Comparison of ENCODE assay signal across 8 cellular contexts in genomic region chr13:30739646-30740642, GRCh38. TPM values are rescaled to one million over a fixed set of nuclear protein-coding genes. Genes with fewer than 3 reads are reported as not detected.
A peak's percentile ranks its signal among the peaks of the same experiment; 100 is the strongest.
DNase-seq lines count a peak whose midpoint lies in the region; ATAC-seq and TF ChIP-seq lines count a peak whose summit lies in the region.

No MANE protein-coding gene starts in this region.

- H3K27ac Mint-ChIP-seq in activated naive CD8-positive, alpha-beta T cell treated with anti-CD3 and anti-CD28 coated beads, Interleukin-2, amount 50 U/mL, for 24 hours: peak overlapping the region; percentile 83

- no peak for TF ChIP-seq EP300 in suprapubic skin (IDR thresholded peaks at IDR 0.05)

- peaks cover 3% of the 10 kb centered on the region for H3K27me3 Mint-ChIP-seq in activated naive CD8-positive, alpha-beta T cell treated with anti-CD3 and anti-CD28 coated beads, Interleukin-2, amount 50 U/mL, for 24 hours

- H3K4me1 Mint-ChIP-seq in activated naive CD8-positive, alpha-beta T cell treated with anti-CD3 and anti-CD28 coated beads, Interleukin-2, amount 50 U/mL, for 24 hours: peaks cover 86% of the 10 kb centered on the region

- DNase-seq in activated naive CD8-positive, alpha-beta T cell treated with anti-CD3 and anti-CD28 coated beads, Interleukin-2, amount 50 U/mL, for 24 hours: peak; percentile 52
- DNase-seq in myocyte (ENCODE audit: low read depth): peak; percentile 53
- DNase-seq in suprapubic skin (ENCODE audit: low spot score in 2 of 2): peak in 1 of 2 donors; percentile 44
- DNase-seq in Ammon's horn (ENCODE audit: low spot score): no peak
- no peak for DNase-seq in NCI-H2196 treated with DMSO at 0.1 percent for 48 hours (lab: John Stamatoyannopoulos, UW; ENCODE audit: unreplicated experiment)

- H3K4me1 ChIP-seq in suprapubic skin: peaks cover 30% of the 10 kb centered on the region

- H3K36me3 ChIP-seq in suprapubic skin: no peaks in the 10 kb centered on the region

- peak overlapping the region; percentile 41 for H3K27ac ChIP-seq in suprapubic skin

- peaks cover 5% of the 10 kb centered on the region for H3K36me3 Mint-ChIP-seq in activated naive CD8-positive, alpha-beta T cell treated with anti-CD3 and anti-CD28 coated beads, Interleukin-2, amount 50 U/mL, for 24 hours (ENCODE audit: low read depth)

- no peaks in the 10 kb centered on the region for H3K27me3 ChIP-seq in suprapubic skin

- ATAC-seq in GM18508 (IDR thresholded peaks at IDR 0.05; ENCODE audit: insufficient read depth, unreplicated experiment): peak; percentile 31
- ATAC-seq in HG03064 (IDR thresholded peaks at IDR 0.05; ENCODE audit: low read depth, unreplicated experiment): peak; percentile 47
- peak; percentile 42 for ATAC-seq in SK-N-SH treated with all-trans-retinoic acid at 6 μM for 48 hours
- peak; percentile 82 for ATAC-seq in activated naive CD8-positive, alpha-beta T cell treated with anti-CD3 and anti-CD28 coated beads, Interleukin-2, amount 50 U/mL, for 24 hours

- H3K9me3 ChIP-seq in suprapubic skin: no peaks in the 10 kb centered on the region

- TF ChIP-seq CTCF in suprapubic skin (IDR thresholded peaks at IDR 0.05): no peak

- WGBS in suprapubic skin: 63% methylated on average over 15 of the region's 15 CpGs

- no peaks in the 10 kb centered on the region for H3K9me3 Mint-ChIP-seq in activated naive CD8-positive, alpha-beta T cell treated with anti-CD3 and anti-CD28 coated beads, Interleukin-2, amount 50 U/mL, for 24 hours

- H3K4me3 Mint-ChIP-seq in activated naive CD8-positive, alpha-beta T cell treated with anti-CD3 and anti-CD28 coated beads, Interleukin-2, amount 50 U/mL, for 24 hours: peak overlapping the region; percentile 77

- TF ChIP-seq POLR2A in suprapubic skin (IDR thresholded peaks at IDR 0.05): no peak

- H3K4me3 ChIP-seq in suprapubic skin: no peak overlapping the region

TF ChIP-seq in SK-N-SH treated with all-trans-retinoic acid at 6 μM for 48 hours, 23 proteins besides CTCF, POLR2A, EP300 and RAD21:
- TF ChIP-seq POU6F1 (CRISPR knock-in tag; IDR thresholded peaks at IDR 0.05; ENCODE audit: borderline replicate concordance, low read depth) (no peak), ISL1 (CRISPR knock-in tag; IDR thresholded peaks at IDR 0.05) (peak; percentile 34)

RNA-seq across cellular contexts. Expression of gene ALOX5AP, which starts 4.6 kb away (rescaled TPM):
- total RNA-seq in myocyte (not detected in 2 replicates), suprapubic skin (10 to 100 TPM in 1 of 4 donors, 1 to 10 TPM in 3; 5.1 to 13.2 (median 6.7) TPM)
- polyA plus RNA-seq in myocyte (2012): 1.3 TPM

Comparison
In these comparisons a context has a peak if more than half of its experiments do, and no peak if none do; other contexts are left out.
1. ATAC-seq: peak in every context shown above with its lines; median percentile 82 in activated naive CD8-positive, alpha-beta T cell treated with anti-CD3 and anti-CD28 coated beads, Interleukin-2, amount 50 U/mL, for 24 hours; 47 in HG03064; 42 in SK-N-SH treated with all-trans-retinoic acid at 6 μM for 48 hours; 31 in GM18508.
2. DNase-seq: peak in activated naive CD8-positive, alpha-beta T cell treated with anti-CD3 and anti-CD28 coated beads, Interleukin-2, amount 50 U/mL, for 24 hours (single experiment) and myocyte (single experiment); none in Ammon's horn (single experiment) and NCI-H2196 treated with DMSO at 0.1 percent for 48 hours (single experiment).